Comparison of ENCODE assay signal across 1 cellular context in genomic region chr12:28130625-28131598, GRCh38.
TF ChIP-seq lines count a peak whose summit lies in the region.

No MANE protein-coding gene starts in this region.

TF ChIP-seq in K562, 482 proteins besides CTCF, POLR2A, EP300 and RAD21 (continued from another document and continues in another):
- peak; percentile 96 for TF ChIP-seq ZNF592 (IDR thresholded peaks at IDR 0.05)
- no peak for TF ChIP-seq CREBBP (IDR thresholded peaks at IDR 0.05; ENCODE audit: low read depth, low read length)
- peak; percentile 81 for TF ChIP-seq NCOR1 (IDR thresholded peaks at IDR 0.05)
- TF ChIP-seq ZNF347 (CRISPR knock-in tag; IDR thresholded peaks at IDR 0.05; ENCODE audit: low read depth): no peak
- TF ChIP-seq CCAR2 (IDR thresholded peaks at IDR 0.05; ENCODE audit: low read depth, low read length): no peak
- peak; percentile 17; the same call in 1 of the 2 replicates for TF ChIP-seq MBD2 (IDR thresholded peaks at IDR 0.05; ENCODE audit: borderline replicate concordance, low read depth)
- peak; percentile 64; the same call in 1 of the 2 replicates for TF ChIP-seq CREB3 (tag; conservative IDR thresholded peaks at IDR 0.05; ENCODE audit: low read depth)
- no peak for TF ChIP-seq PTRF (tag; IDR thresholded peaks at IDR 0.05)
- TF ChIP-seq NFE2L1 (tag; IDR thresholded peaks at IDR 0.05; ENCODE audit: borderline replicate concordance, low read depth): no peak
- no peak for TF ChIP-seq SRF (CRISPR knock-in tag; IDR thresholded peaks at IDR 0.05)
- TF ChIP-seq CLOCK (CRISPR knock-in tag; IDR thresholded peaks at IDR 0.05; ENCODE audit: borderline replicate concordance): no peak
- no peak for TF ChIP-seq FOXJ3 (CRISPR knock-in tag; IDR thresholded peaks at IDR 0.05)
- TF ChIP-seq FOXA1 (IDR thresholded peaks at IDR 0.05; ENCODE audit: borderline replicate concordance): no peak
- TF ChIP-seq CBX1 (IDR thresholded peaks at IDR 0.05; ENCODE audit: low read depth): no peak
- peak in 1 of 3 experiments; percentile 38; a peak in 2 of 6 replicates for TF ChIP-seq ZBTB11 (CRISPR knock-in tag; IDR thresholded peaks at IDR 0.05)
- TF ChIP-seq HMGN3 (IDR thresholded peaks at IDR 0.05; ENCODE audit: borderline replicate concordance, extremely low read depth, insufficient read length, low read depth, low read length): peak; percentile 56
- peak; percentile 48; the same call in 1 of the 2 replicates for TF ChIP-seq FOXM1 (IDR thresholded peaks at IDR 0.05; ENCODE audit: low read depth)
- no peak for TF ChIP-seq FOXM1 (CRISPR knock-in tag; IDR thresholded peaks at IDR 0.05; ENCODE audit: low read depth)
- peak; percentile 51; the same call in 1 of the 2 replicates for TF ChIP-seq CEBPB (tag; IDR thresholded peaks at IDR 0.05)
- no peak for TF ChIP-seq ZNF507 (tag; conservative IDR thresholded peaks at IDR 0.05)
- peak; percentile 67 for TF ChIP-seq ESRRA (IDR thresholded peaks at IDR 0.05; ENCODE audit: borderline replicate concordance, low read depth)
- 0 out of 2 replicates have a peak, but pooled peaks have one; percentile 20 for TF ChIP-seq GABPB1 (CRISPR knock-in tag; IDR thresholded peaks at IDR 0.05)
- TF ChIP-seq TFAM (CRISPR knock-in tag; conservative IDR thresholded peaks at IDR 0.05): no peak
- TF ChIP-seq ZNF146 (CRISPR knock-in tag; IDR thresholded peaks at IDR 0.05; ENCODE audit: unreplicated experiment): no peak
- peak; percentile 88 for TF ChIP-seq TEAD4 (IDR thresholded peaks at IDR 0.05; ENCODE audit: low read length)
- TF ChIP-seq TEAD4 (CRISPR knock-in tag; IDR thresholded peaks at IDR 0.05; ENCODE audit: borderline replicate concordance): no peak
- TF ChIP-seq ZMIZ1 (IDR thresholded peaks at IDR 0.05; ENCODE audit: low read depth in 2 of 2, low read length in 2 of 2): peak in 1 of 2 experiments; percentile 75; a peak in 1 of 4 replicates
- TF ChIP-seq STAT5B (CRISPR knock-in tag; IDR thresholded peaks at IDR 0.05): no peak
- TF ChIP-seq ZNF274 (IDR thresholded peaks at IDR 0.05; ENCODE audit: borderline replicate concordance, low read depth, low read length): no peak
- no peak for TF ChIP-seq ZEB2 (IDR thresholded peaks at IDR 0.05)
- TF ChIP-seq ZNF609 (CRISPR knock-in tag; IDR thresholded peaks at IDR 0.05; ENCODE audit: borderline replicate concordance): no peak
- TF ChIP-seq EZH2 (IDR thresholded peaks at IDR 0.05; ENCODE audit: borderline replicate concordance, low read depth, low read length): no peak
- no peak for TF ChIP-seq ELK3 (CRISPR knock-in tag; IDR thresholded peaks at IDR 0.05)
- no peak for TF ChIP-seq SUPT5H (IDR thresholded peaks at IDR 0.05)
- no peak for TF ChIP-seq HMG20B (CRISPR knock-in tag; IDR thresholded peaks at IDR 0.05)
- TF ChIP-seq HCFC1 (IDR thresholded peaks at IDR 0.05; ENCODE audit: low read depth, low read length): 0 out of 2 replicates have a peak, but pooled peaks have one; percentile 17
- TF ChIP-seq BACH1 (tag; IDR thresholded peaks at IDR 0.05): 0 out of 2 replicates have a peak, but pooled peaks have one; percentile 31
- TF ChIP-seq TCF15 (CRISPR knock-in tag; IDR thresholded peaks at IDR 0.05): no peak
- no peak for TF ChIP-seq DNMT1 (IDR thresholded peaks at IDR 0.05)
- no peak for TF ChIP-seq HOXB6 (CRISPR knock-in tag; IDR thresholded peaks at IDR 0.05; ENCODE audit: borderline replicate concordance)
